In genomic region chr9:34163439-34163838, GRCh38 we compare ENCODE assay signal across 20 cellular contexts. TPM values are rescaled to one million over a fixed set of nuclear protein-coding genes. Genes with fewer than 3 reads are reported as not detected.
DNase-seq lines count a peak whose midpoint lies in the region; ATAC-seq, FAIRE-seq and TF ChIP-seq lines count a peak whose summit lies in the region.
"Had no signal": no experiment of that assay in that cellular context is flagged by ENCODE, and none has a peak within 500 bp of the region (broad histone marks: within the 10 kb centered on the region; RNA-seq: fewer than 3 reads in every experiment).

No MANE protein-coding gene starts in this region.

- H3K36me3 ChIP-seq in K562 (ENCODE audit: control insufficient read depth, insufficient read depth, low read length) (no peaks in the 10 kb centered on the region), H7 (replicated peaks; ENCODE audit: control insufficient read depth, insufficient read depth, low read length) (no peaks in the 10 kb centered on the region), body of pancreas (replicated peaks in 1 of 2; ENCODE audit: insufficient read depth in 1 of 2, low read depth in 2 of 2) (no peaks in the 10 kb centered on the region)
- H3K36me3 ChIP-seq: brain microvascular endothelial cell, heart right ventricle, thoracic aorta had no signal

- 64% methylated on average over 2 of the region's 3 CpGs for WGBS in K562 (ENCODE audit: insufficient coverage, low coverage, missing lambda C conversion rate)
- 77 to 83% methylated on average over 3 of the region's 3 CpGs for WGBS in body of pancreas, 2 donors

- no TSS peak for BruUV-seq in K562 (replicated peaks; lab: Mats Ljungman, UMichigan)

- no peak for TF ChIP-seq EP300 in K562 (IDR thresholded peaks at IDR 0.05; ENCODE audit: low read length)

- H3K9me3 ChIP-seq in K562 (replicated peaks; ENCODE audit: control insufficient read depth, insufficient read depth, low read depth, low read length) (no peaks in the 10 kb centered on the region), body of pancreas (no peaks in the 10 kb centered on the region)
- H3K9me3 ChIP-seq: heart right ventricle, thoracic aorta had no signal

- 0 out of 2 replicates have a peak overlapping the region, but pooled peaks have one; percentile 9 for H2AFZ ChIP-seq in K562 (ENCODE audit: low read depth, low read length)

- no peaks in the 10 kb centered on the region for H3K9me1 ChIP-seq in K562 (ENCODE audit: control insufficient read depth, insufficient read depth, low read length)

- H3K4me3 ChIP-seq in K562 (no peak overlapping the region), H7 (ENCODE audit: insufficient read depth, low read depth, low read length) (no peak overlapping the region), body of pancreas (no peak overlapping the region)
- H3K4me3 ChIP-seq: heart right ventricle, thoracic aorta had no signal

- H3K4me2 ChIP-seq in K562 (ENCODE audit: insufficient read depth, low read length) = no peak overlapping the region

- TF ChIP-seq RAD21 in K562 (CRISPR knock-in tag; conservative IDR thresholded peaks at IDR 0.05 in 1 of 2, IDR thresholded peaks at IDR 0.05 in 1 of 2) = no peak

- H3K9ac ChIP-seq in K562 (ENCODE audit: insufficient read depth in 1 of 2, low read depth in 2 of 2, low read length in 2 of 2) = no peak overlapping the region

- intact Hi-C loops in K562 (cut with micrococcal nuclease) (no loop called here), body of pancreas (cut with DNase I) (no loop called here)

- DNase-seq in LoVo (ENCODE audit: low spot score) = peak; percentile 33
- DNase-seq in K562 (ENCODE audit: extremely low read depth in 1 of 4, low spot score in 3 of 4) = peak in 1 of 4 experiments; percentile 13
- DNase-seq in mesenteric fat pad (ENCODE audit: low spot score) = peak; percentile 9
- no peak for DNase-seq in GM13976 (ENCODE audit: low spot score)
- DNase-seq in H7 = no peak
- DNase-seq in urothelium cell line (ENCODE audit: low spot score) = no peak
- no peak for DNase-seq in body of pancreas
- DNase-seq: activated CD4-positive, alpha-beta T cell treated with anti-CD3 and anti-CD28 coated beads, Interleukin-2, amount 50 U/mL, for 48 hours; brain microvascular endothelial cell; DMS79 treated with DMSO at 0.1 percent for 48 hours; endodermal cell; heart right ventricle; KBM-7; NCI-H187 treated with DMSO at 0.1 percent for 48 hours; NCI-H526 treated with DMSO at 0.1 percent for 48 hours; Right ventricle myocardium superior; T-helper 9 cell had no signal

- H3K4me1 ChIP-seq in K562 (replicated peaks in 1 of 2; ENCODE audit: control insufficient read depth in 2 of 2, insufficient read depth in 2 of 2, low read length in 2 of 2) (peaks cover 0 to 14% of the 10 kb centered on the region in 2 experiments; a peak in 4 of 5 replicates), body of pancreas (no peaks in the 10 kb centered on the region)

- TF ChIP-seq CTCF in C4-2B (conservative IDR thresholded peaks at IDR 0.05) = no peak
- no peak for TF ChIP-seq CTCF in K562 (IDR thresholded peaks at IDR 0.05 in 2 of 3, conservative IDR thresholded peaks at IDR 0.05 in 1 of 3; ENCODE audit: insufficient read depth in 2 of 3, low read depth in 1 of 3, low read length in 3 of 3)
- TF ChIP-seq CTCF in GM13976 (IDR thresholded peaks at IDR 0.05; ENCODE audit: borderline replicate concordance, control extremely low read depth, extremely low read depth, insufficient read depth, missing control alignments) = no peak
- no peak for TF ChIP-seq CTCF in body of pancreas (IDR thresholded peaks at IDR 0.05)

- POLR2A ChIA-PET in K562 (lab: Yijun Ruan, JAX) = interaction anchor here (0.7 to 1.4 kb wide), 3 partner anchors 11 to 163 kb away, joined by 3 to 4 read pairs (median 4); partner anchors contain the start of gene UBAP1

- H3K27ac ChIP-seq in C4-2B (peak overlapping the region; percentile 51), K562 (ENCODE audit: extremely low read depth, low read depth, low read length) (no peak overlapping the region), body of pancreas (no peak overlapping the region)
- H3K27ac ChIP-seq: brain microvascular endothelial cell, heart right ventricle, thoracic aorta had no signal

- no peaks in the 10 kb centered on the region for H4K20me1 ChIP-seq in K562 (replicated peaks; ENCODE audit: control insufficient read depth, insufficient read depth, low read length)

- H3K79me2 ChIP-seq in K562 (ENCODE audit: control insufficient read depth, insufficient read depth, low read length) = no peaks in the 10 kb centered on the region

- CTCF ChIA-PET in K562 (lab: Yijun Ruan, JAX; ENCODE audit: low intra/inter-chr PET ratio) = no interaction called here

- ATAC-seq in K562 = no peak
- ATAC-seq in body of pancreas = no peak
- ATAC-seq: heart right ventricle had no signal

- FAIRE-seq in K562 (lab: Jason Lieb, UNC) = no peak
- no peak for FAIRE-seq in urothelium cell line (lab: Jason Lieb, UNC)
- FAIRE-seq: GM12891 had no signal

- H3K27me3 ChIP-seq in K562 (ENCODE audit: control insufficient read depth in 2 of 2, insufficient read depth in 2 of 2, low read length in 2 of 2) (no peaks in the 10 kb centered on the region), H7 (ENCODE audit: control insufficient read depth, insufficient read depth, low read length) (no peaks in the 10 kb centered on the region), body of pancreas (no peaks in the 10 kb centered on the region)
- H3K27me3 ChIP-seq: brain microvascular endothelial cell, heart right ventricle had no signal

- no peak for TF ChIP-seq POLR2A in K562 (conservative IDR thresholded peaks at IDR 0.05)
- no peak for TF ChIP-seq POLR2A in body of pancreas (IDR thresholded peaks at IDR 0.05)

- in situ Hi-C loops in K562 (cut with MboI) (loop anchor here (5.0 kb wide), 1 partner anchor 76 kb away; no protein-coding TSS in a partner anchor), GM13976 (cut with MboI; ENCODE audit: low sequenced_read_pairs, unreplicated experiment) (no loop called here)

TF ChIP-seq in K562, 482 proteins besides CTCF, POLR2A, EP300 and RAD21 (continues in another document):
- TF ChIP-seq GABPB1 (CRISPR knock-in tag; IDR thresholded peaks at IDR 0.05) (no peak), MAFG (tag; conservative IDR thresholded peaks at IDR 0.05) (peak; percentile 61), ZNF316 (IDR thresholded peaks at IDR 0.05) (peak; percentile 72), JUND (IDR thresholded peaks at IDR 0.05; ENCODE audit: borderline replicate concordance, low read depth, low read length) (no peak), JUND (tag; IDR thresholded peaks at IDR 0.05; ENCODE audit: borderline replicate concordance, low read depth, low read length) (no peak), RUNX1 (IDR thresholded peaks at IDR 0.05; ENCODE audit: low read depth) (no peak), NFE2 (IDR thresholded peaks at IDR 0.05; ENCODE audit: low read depth) (peak; percentile 65; the same call in 1 of the 2 replicates)

RNA-seq across cellular contexts. Expression of gene UBAP1, which starts 15.4 kb away (rescaled TPM):
- 22.6 and 29.0 TPM in 2 replicates for total RNA-seq in K562 (2011; cell fraction: chromatin; rRNA removed; ENCODE audit: low replicate concordance)
- total RNA-seq in K562 (2011; cell fraction: nucleolus; rRNA removed) = 15.2 and 15.3 TPM in 2 replicates
- total RNA-seq in K562 (2011; cell fraction: nucleoplasm; rRNA removed) = 17.5 and 19.2 TPM in 2 replicates
- 9.4 and 12.5 TPM in 2 replicates for total RNA-seq in K562 (2014; rRNA removed)
- 14.9 and 15.0 TPM in 2 replicates for total RNA-seq in K562 (2014; rRNA removed; fragmentation: Illumina TruSeq; extraction: Trizol)
- total RNA-seq in K562 (2015; rRNA removed; fragmentation: Illumina TruSeq; extraction: Trizol) = 16.1 and 16.7 TPM in 2 replicates
- 16.5 and 16.6 TPM in 2 replicates for total RNA-seq in K562 (2021)
- 33.4 and 33.7 TPM in 2 replicates for polyA plus RNA-seq in K562 (2011; rRNA removed)
- 27.3 and 28.0 TPM in 2 replicates for polyA plus RNA-seq in K562 (2011; cell fraction: cytosol; rRNA removed)
- 13.0 and 15.9 TPM in 2 replicates for polyA plus RNA-seq in K562 (2011; cell fraction: nucleus; rRNA removed)
- polyA plus RNA-seq in K562 (2012) = 15.6 and 16.1 TPM in 2 replicates
- polyA plus RNA-seq in K562 (2014; fragmentation: Illumina TruSeq; extraction: Trizol) = 24.9 and 28.9 TPM in 2 replicates
- 1 to 10 TPM; 1.3 to 1.5 TPM for polyA plus RNA-seq in K562 (2014; fragmentation: Nextera tagmentation; extraction: Ambion mirVana)
- 18.3 and 21.6 TPM in 2 replicates for polyA plus RNA-seq in K562 (2014; rRNA removed)
- polyA minus RNA-seq in K562 (2011; rRNA and poly(A)+ RNA removed) = 22.4 and 29.5 TPM in 2 replicates
- 13.3 and 14.4 TPM in 2 replicates for polyA minus RNA-seq in K562 (2011; cell fraction: cytosol; rRNA and poly(A)+ RNA removed)
- 4.0 and 8.6 TPM in 2 replicates for polyA minus RNA-seq in K562 (2011; cell fraction: nucleus; rRNA and poly(A)+ RNA removed)
- total RNA-seq in mesenteric fat pad = 56.0 TPM
- total RNA-seq in H7 (2014; rRNA removed; shearing (Covaris generic)) = 28.3 and 29.0 TPM in 2 replicates
- total RNA-seq in body of pancreas = 10 to 100 TPM; 18.9 to 19.1 TPM

RNA-seq across cellular contexts. Expression of gene DCAF12, which starts 36.9 kb away (rescaled TPM):
- total RNA-seq in K562 (2011; cell fraction: chromatin; rRNA removed; ENCODE audit: low replicate concordance) = 36.9 and 67.4 TPM in 2 replicates
- 27.3 and 27.6 TPM in 2 replicates for total RNA-seq in K562 (2011; cell fraction: nucleolus; rRNA removed)
- total RNA-seq in K562 (2011; cell fraction: nucleoplasm; rRNA removed) = 38.6 and 45.7 TPM in 2 replicates
- 17.3 and 20.9 TPM in 2 replicates for total RNA-seq in K562 (2014; rRNA removed)
- total RNA-seq in K562 (2014; rRNA removed; fragmentation: Illumina TruSeq; extraction: Trizol) = 32.5 and 35.7 TPM in 2 replicates
- total RNA-seq in K562 (2015; rRNA removed; fragmentation: Illumina TruSeq; extraction: Trizol) = 29.6 and 30.8 TPM in 2 replicates
- total RNA-seq in K562 (2021) = 38.2 and 42.7 TPM in 2 replicates
- 59.6 and 67.8 TPM in 2 replicates for polyA plus RNA-seq in K562 (2011; rRNA removed)
- 38.6 and 51.2 TPM in 2 replicates for polyA plus RNA-seq in K562 (2011; cell fraction: cytosol; rRNA removed)
- 32.6 and 35.4 TPM in 2 replicates for polyA plus RNA-seq in K562 (2011; cell fraction: nucleus; rRNA removed)
- 26.1 and 26.8 TPM in 2 replicates for polyA plus RNA-seq in K562 (2012)
- polyA plus RNA-seq in K562 (2014; fragmentation: Illumina TruSeq; extraction: Trizol) = 48.6 and 52.8 TPM in 2 replicates
- 10 to 100 TPM; 10.9 to 11.6 TPM for polyA plus RNA-seq in K562 (2014; fragmentation: Nextera tagmentation; extraction: Ambion mirVana)
- 29.9 and 32.2 TPM in 2 replicates for polyA plus RNA-seq in K562 (2014; rRNA removed)
- polyA minus RNA-seq in K562 (2011; rRNA and poly(A)+ RNA removed) = 89.8 and 96.2 TPM in 2 replicates
- 29.1 and 35.7 TPM in 2 replicates for polyA minus RNA-seq in K562 (2011; cell fraction: cytosol; rRNA and poly(A)+ RNA removed)
- polyA minus RNA-seq in K562 (2011; cell fraction: nucleus; rRNA and poly(A)+ RNA removed) = 16.0 and 26.4 TPM in 2 replicates
- 32.3 TPM for total RNA-seq in mesenteric fat pad
- 31.1 and 32.5 TPM in 2 replicates for total RNA-seq in H7 (2014; rRNA removed; shearing (Covaris generic))
- total RNA-seq in body of pancreas = 10 to 100 TPM; 14.3 to 19.1 TPM

Comparison
In these comparisons a context has a peak if more than half of its experiments do, and no peak if none do; other contexts are left out.
1. DNase-seq: peak in LoVo (single experiment) and mesenteric fat pad (single experiment); none in GM13976 (single experiment), H7 (single experiment), urothelium cell line (single experiment) and body of pancreas (0 of 4).